17 cellular contexts compared by ENCODE assay signal in genomic region chr2:160077912-160078585, GRCh38. TPM values are rescaled to one million over a fixed set of nuclear protein-coding genes. Genes with fewer than 3 reads are reported as not detected.
DNase-seq lines count a peak whose midpoint lies in the region; ATAC-seq and TF ChIP-seq lines count a peak whose summit lies in the region.
"Had no signal": no experiment of that assay in that cellular context is flagged by ENCODE, and none has a peak within 500 bp of the region (broad histone marks: within the 10 kb centered on the region; RNA-seq: fewer than 3 reads in every experiment).

No MANE protein-coding gene starts in this region.

- H3K9me2 ChIP-seq in PC-3 (replicated peaks; ENCODE audit: low read length), result no peaks in the 10 kb centered on the region

- WGBS in thyroid gland, 2 donors, result 58 to 65% methylated on average over 3 of the region's 3 CpGs

- CTCF ChIA-PET in PC-3 (lab: Charles Lee), result interaction anchor here (0.6 kb wide), 1 partner anchor 63 kb away, joined by 3 read pairs; no protein-coding TSS in a partner anchor

- no peaks in the 10 kb centered on the region for H3K36me3 ChIP-seq in PC-3 (ENCODE audit: low read depth, low read length)
- no peaks in the 10 kb centered on the region for H3K36me3 ChIP-seq in mucosa of descending colon (ENCODE audit: low read depth)
- H3K36me3 ChIP-seq in thyroid gland, result no peaks in the 10 kb centered on the region
- H3K36me3 ChIP-seq: Peyer's patch had no signal

- no peaks in the 10 kb centered on the region for H3K27me3 ChIP-seq in PC-3 (ENCODE audit: low read length)
- no peaks in the 10 kb centered on the region for H3K27me3 ChIP-seq in thyroid gland
- H3K27me3 ChIP-seq: Peyer's patch had no signal

- no peak overlapping the region for H3K4me3 ChIP-seq in PC-3 (ENCODE audit: low read length)
- H3K4me3 ChIP-seq in epithelial cell of esophagus (ENCODE audit: low read length), result no peak overlapping the region
- no peak overlapping the region for H3K4me3 ChIP-seq in mucosa of descending colon
- H3K4me3 ChIP-seq in thyroid gland (replicated peaks in 1 of 3), result no peak overlapping the region
- H3K4me3 ChIP-seq: Peyer's patch had no signal

- intact Hi-C loops in PC-3 (cut with micrococcal nuclease), result no loop called here
- intact Hi-C loops in mucosa of descending colon (cut with DNase I, micrococcal nuclease), result no loop called here
- intact Hi-C loops in thyroid gland (cut with DNase I), result no loop called here

- peak; percentile 50 for ATAC-seq in PC-3
- peak; percentile 67 for ATAC-seq in mucosa of descending colon
- no peak for ATAC-seq in HG02840 (IDR thresholded peaks at IDR 0.05; ENCODE audit: low FRiP score, unreplicated experiment)
- ATAC-seq in HG03520 (IDR thresholded peaks at IDR 0.05; ENCODE audit: unreplicated experiment), result no peak
- ATAC-seq in HG02759 (IDR thresholded peaks at IDR 0.05; ENCODE audit: unreplicated experiment), result no peak

- no peak for TF ChIP-seq POLR2A in thyroid gland (IDR thresholded peaks at IDR 0.05)

- H4K20me1 ChIP-seq in PC-3 (ENCODE audit: low read length), result no peaks in the 10 kb centered on the region

- POLR2A ChIA-PET in PC-3 (lab: Charles Lee; ENCODE audit: unreplicated experiment), result interaction anchor here (0.6 kb wide), 1 partner anchor 1139 kb away, joined by 3 read pairs; no protein-coding TSS in a partner anchor

- H3K4me1 ChIP-seq in PC-3 (ENCODE audit: insufficient read depth, low read length) (peaks cover 13% of the 10 kb centered on the region; the same call in 1 of the 2 replicates), mucosa of descending colon (ENCODE audit: low read depth) (peaks cover 24% of the 10 kb centered on the region), thyroid gland (peaks cover 0 to 3% of the 10 kb centered on the region in 2 donors)

- H3K79me2 ChIP-seq in PC-3 (ENCODE audit: low read length), result no peaks in the 10 kb centered on the region

- H3K27ac ChIP-seq in PC-3 (ENCODE audit: low read length) (no peak overlapping the region), thyroid gland (peak overlapping the region in 2 of 3 donors; percentile 34 to 36)
- H3K27ac ChIP-seq: KMS-11 had no signal

- H3K9me3 ChIP-seq in PC-3 (ENCODE audit: low read length) (0 out of 2 replicates have a peak, but pooled peaks cover 3% of the 10 kb centered on the region), mucosa of descending colon (peaks cover 3% of the 10 kb centered on the region), thyroid gland (no peaks in the 10 kb centered on the region)
- H3K9me3 ChIP-seq: Peyer's patch had no signal

- H2AFZ ChIP-seq in PC-3 (ENCODE audit: low read length), result no peak overlapping the region; the same call in 1 of the 2 replicates

- TF ChIP-seq CTCF in PC-3 (conservative IDR thresholded peaks at IDR 0.05; ENCODE audit: low read depth, low read length) (no peak), epithelial cell of esophagus (IDR thresholded peaks at IDR 0.05; ENCODE audit: insufficient read depth, low read depth, low read length, missing control alignments) (no peak), mucosa of descending colon (IDR thresholded peaks at IDR 0.05) (no peak), thyroid gland (IDR thresholded peaks at IDR 0.05) (no peak)

- H3K4me2 ChIP-seq in PC-3 (ENCODE audit: low read length), result no peak overlapping the region
- H3K4me2 ChIP-seq: KMS-11 had no signal

- DNase-seq in PC-3 (peak; percentile 49), epithelial cell of esophagus (ENCODE audit: low read depth) (peak; percentile 72), mucosa of descending colon (peak in 1 of 3 donors; percentile 26), thyroid gland (peak; percentile 38 to 42)
- DNase-seq: CD4-positive, alpha-beta memory T cell; GF-D8; NCI-H1105 treated with DMSO at 0.1 percent for 48 hours; NCI-H187; NCI-H2171 treated with DMSO at 0.1 percent for 48 hours; NCI-H82; Peyer's patch; SHP77 had no signal

- BruUV-seq in PC-3 (replicated peaks; lab: Mats Ljungman, UMichigan), result no TSS peak

- no peak overlapping the region for H3K9ac ChIP-seq in PC-3 (ENCODE audit: low read length)
- H3K9ac ChIP-seq: KMS-11 had no signal

- H3F3A ChIP-seq in PC-3 (ENCODE audit: low read length, unreplicated experiment), result no peaks in the 10 kb centered on the region

RNA-seq across cellular contexts. Expression of gene PLA2R1, which starts 15.6 kb away (rescaled TPM):
- 2.4 and 3.4 TPM in 2 replicates for total RNA-seq in PC-3 (2014; rRNA removed)
- total RNA-seq in mucosa of descending colon, result 10 to 100 TPM in 2 of 3 donors, 1 to 10 TPM in 1; 8.0 to 19.1 (median 11.1) TPM
- 100 to 1,000 TPM in 3 of 4 donors, 10 to 100 TPM in 1; 86.0 to 246 (median 152) TPM for total RNA-seq in thyroid gland
- total RNA-seq: B cell; CD4-positive, alpha-beta memory T cell had no signal

Comparison
In these comparisons a context has a peak if more than half of its experiments do, and no peak if none do; other contexts are left out.
1. ATAC-seq: peak in PC-3 (single experiment) and mucosa of descending colon (single experiment); none in HG02840 (single experiment), HG03520 (single experiment) and HG02759 (single experiment).
2. RNA of gene PLA2R1, which starts 15.6 kb away (total RNA-seq): 86.0 to 246 TPM in thyroid gland; 8.0 to 19.1 TPM in mucosa of descending colon and 2.4 to 3.4 TPM in PC-3; every median in the first group is over 4 times any median in the second.